Comparison of ENCODE assay signal across 14 cellular contexts in genomic region chr20:4817230-4817671, GRCh38. TPM values are rescaled to one million over a fixed set of nuclear protein-coding genes. Genes with fewer than 3 reads are reported as not detected.
DNase-seq lines count a peak whose midpoint lies in the region; ATAC-seq and TF ChIP-seq lines count a peak whose summit lies in the region.
"Had no signal": no experiment of that assay in that cellular context is flagged by ENCODE, and none has a peak within 500 bp of the region (broad histone marks: within the 10 kb centered on the region; RNA-seq: fewer than 3 reads in every experiment).

No MANE protein-coding gene starts in this region.

- H3K9me3 Mint-ChIP-seq in T-cell (no peaks in the 10 kb centered on the region), nephron progenitor cell (no peaks in the 10 kb centered on the region)
- H3K9me3 Mint-ChIP-seq: activated CD4-positive, alpha-beta T cell treated with anti-CD3 and anti-CD28 coated beads, Interleukin-2, amount 10 ng/mL, durations not matched to agents 24 days and 14 days had no signal

- POLR2A ChIA-PET in AG04450 (lab: Yijun Ruan, JAX) = no interaction called here
- POLR2A ChIA-PET in T-cell (lab: Charles Lee) = no interaction called here

- H3K36me3 Mint-ChIP-seq in T-cell = peaks cover 31% of the 10 kb centered on the region
- H3K36me3 Mint-ChIP-seq in nephron progenitor cell (ENCODE audit: low read depth) = no peaks in the 10 kb centered on the region

- no peak for ATAC-seq in T-cell (replicated peaks in 1 of 4)
- ATAC-seq in HG03457 (IDR thresholded peaks at IDR 0.05; ENCODE audit: unreplicated experiment) = no peak

- in situ Hi-C loops in Caki2 (cut with HindIII; ENCODE audit: low pct_unique_long_range_greater_than_20kb, low sequenced_read_pairs) = no loop called here

- H3K4me1 Mint-ChIP-seq in T-cell (peaks cover 71 to 83% (median 83%) of the 10 kb centered on the region in 3 donors), nephron progenitor cell (peaks cover 40% of the 10 kb centered on the region)

- DNase-seq in AG04450 (ENCODE audit: low read depth, low spot score) = no peak
- peak; percentile 99 for DNase-seq in Caki2 (ENCODE audit: low read depth)
- DNase-seq in T-cell = no peak
- DNase-seq in glomerular visceral epithelial cell (ENCODE audit: extremely low spot score) = peak; percentile 88
- DNase-seq in stimulated activated CD4-positive, alpha-beta T cell treated with anti-CD3 and anti-CD28 coated beads, Interleukin-4, amount 100 ng/mL, for 4 hours = no peak
- DNase-seq in substantia nigra (lab: John Stamatoyannopoulos, UW) = no peak
- no peak for DNase-seq in nephron progenitor cell
- DNase-seq: activated CD4-positive, alpha-beta T cell treated with anti-CD3 and anti-CD28 coated beads, Interleukin-2, amount 10 ng/mL, durations not matched to agents 24 days and 14 days; activated naive CD4-positive, alpha-beta T cell treated with anti-CD3 and anti-CD28 coated beads, Interleukin-2, amount 50 U/mL, for 16 hours; effector memory CD4-positive, alpha-beta T cell; NCI-H1092; NCI-H510A treated with DMSO at 0.1 percent for 48 hours; SK-N-SH had no signal

- H3K27ac Mint-ChIP-seq in T-cell (peak overlapping the region; percentile 73 to 89), nephron progenitor cell (no peak overlapping the region)
- H3K27ac Mint-ChIP-seq: activated CD4-positive, alpha-beta T cell treated with anti-CD3 and anti-CD28 coated beads, Interleukin-2, amount 10 ng/mL, durations not matched to agents 24 days and 14 days had no signal

- peaks cover 3% of the 10 kb centered on the region for H3K27me3 ChIP-seq in AG04450 (ENCODE audit: control insufficient read depth, insufficient read depth, low read length)

- H3K27me3 Mint-ChIP-seq in T-cell (no peaks in the 10 kb centered on the region), nephron progenitor cell (ENCODE audit: low read depth, poor library complexity) (peaks cover 41% of the 10 kb centered on the region)
- H3K27me3 Mint-ChIP-seq: activated CD4-positive, alpha-beta T cell treated with anti-CD3 and anti-CD28 coated beads, Interleukin-2, amount 10 ng/mL, durations not matched to agents 24 days and 14 days had no signal

- no peak overlapping the region for H3K4me3 ChIP-seq in AG04450 (ENCODE audit: low read depth, low read length)

- TF ChIP-seq CTCF in AG04450 (IDR thresholded peaks at IDR 0.05; ENCODE audit: low read depth, low read length) = peak; percentile 36
- no peak for TF ChIP-seq CTCF in nephron progenitor cell (IDR thresholded peaks at IDR 0.05)

- H3K27ac ChIP-seq in AG04450 (ENCODE audit: low read depth, low read length) = no peak overlapping the region
- no peak overlapping the region for H3K27ac ChIP-seq in substantia nigra (ENCODE audit: low read depth, low read length, poor library complexity, severe bottlenecking)

- H3K4me3 Mint-ChIP-seq in T-cell (no peak overlapping the region), nephron progenitor cell (no peak overlapping the region)
- H3K4me3 Mint-ChIP-seq: activated CD4-positive, alpha-beta T cell treated with anti-CD3 and anti-CD28 coated beads, Interleukin-2, amount 10 ng/mL, durations not matched to agents 24 days and 14 days had no signal

- CTCF ChIA-PET in AG04450 (lab: Charles Lee) = interaction anchor here (0.6 kb wide), 1 partner anchor 53 kb away, joined by 4 read pairs; no protein-coding TSS in a partner anchor
- CTCF ChIA-PET in T-cell (lab: Charles Lee) = interaction anchor here in 1 of 2 donors (1.4 kb wide), 1 partner anchor 50 kb away, joined by 3 read pairs; no protein-coding TSS in a partner anchor

- H3K9me3 ChIP-seq in AG04450 (ENCODE audit: control insufficient read depth, insufficient read depth, low read length) = no peaks in the 10 kb centered on the region; the same call in 1 of the 2 replicates
- H3K9me3 ChIP-seq: SK-N-SH had no signal

RNA-seq across cellular contexts. Expression of gene RASSF2, which starts 6.2 kb away (rescaled TPM):
- 23.3 and 23.6 TPM in 2 replicates for polyA plus RNA-seq in AG04450 (2011; rRNA removed)
- 18.3 and 19.3 TPM in 2 replicates for polyA minus RNA-seq in AG04450 (2011; rRNA and poly(A)+ RNA removed)
- 45.8 and 58.6 TPM in 2 replicates for total RNA-seq in Caki2 (2014; rRNA removed; shearing (Covaris generic); ENCODE audit: low replicate concordance)
- total RNA-seq in T-cell = 10 to 100 TPM; 24.6 to 38.4 (median 27.5) TPM

Comparison
In these comparisons a context has a peak if more than half of its experiments do, and no peak if none do; other contexts are left out.
1. DNase-seq: peak in Caki2 (single experiment) and glomerular visceral epithelial cell (single experiment); none in AG04450 (single experiment), T-cell (0 of 34), stimulated activated CD4-positive, alpha-beta T cell treated with anti-CD3 and anti-CD28 coated beads, Interleukin-4, amount 100 ng/mL, for 4 hours (0 of 2), substantia nigra (0 of 49) and nephron progenitor cell (single experiment).